13 cellular contexts compared by ENCODE assay signal in genomic region chr10:62106929-62107519, GRCh38.
"Had no signal": no experiment of that assay in that cellular context is flagged by ENCODE, and none has a peak within 500 bp of the region (broad histone marks: within the 10 kb centered on the region; RNA-seq: fewer than 3 reads in every experiment).

No MANE protein-coding gene starts in this region.

- H3K9me3 Mint-ChIP-seq: activated CD4-positive, alpha-beta memory T cell treated with anti-CD3 and anti-CD28 coated beads for 36 hours; effector memory CD8-positive, alpha-beta T cell; nephron progenitor cell; T-helper 1 cell treated with Interleukin-12 subunit alpha and Interleukin-12 subunit beta and Interleukin-4 antibody, amounts not matched to agents 30 μg/mL and 1 μg/mL, for 36 hours had no signal

- H3K36me3 ChIP-seq: brain microvascular endothelial cell, gastroesophageal sphincter, left ventricle myocardium inferior, sigmoid colon, thyroid gland, uterus had no signal

- H3K27me3 ChIP-seq: brain microvascular endothelial cell, gastroesophageal sphincter, sigmoid colon, thyroid gland, uterus had no signal

- DNase-seq: activated CD4-positive, alpha-beta memory T cell treated with anti-CD3 and anti-CD28 coated beads for 36 hours; activated naive CD4-positive, alpha-beta T cell treated with anti-CD3 and anti-CD28 coated beads, Interleukin-2, amount 50 U/mL, for 16 hours; brain microvascular endothelial cell; effector memory CD8-positive, alpha-beta T cell; left ventricle myocardium inferior; mesenchymal stem cell; nephron progenitor cell; sigmoid colon; stimulated activated CD4-positive, alpha-beta T cell treated with anti-CD3 and anti-CD28 coated beads, Interleukin-2, amount 100 ng/mL, for 48 hours; thyroid gland; uterus had no signal

- H3K9me3 ChIP-seq: gastroesophageal sphincter, left ventricle myocardium inferior, sigmoid colon, thyroid gland, uterus had no signal

- H3K4me3 Mint-ChIP-seq: activated CD4-positive, alpha-beta memory T cell treated with anti-CD3 and anti-CD28 coated beads for 36 hours; effector memory CD8-positive, alpha-beta T cell; nephron progenitor cell; T-helper 1 cell treated with Interleukin-12 subunit alpha and Interleukin-12 subunit beta and Interleukin-4 antibody, amounts not matched to agents 30 μg/mL and 1 μg/mL, for 36 hours had no signal

- H3K4me1 ChIP-seq: gastroesophageal sphincter, thyroid gland, uterus had no signal

- H3K27me3 Mint-ChIP-seq: activated CD4-positive, alpha-beta memory T cell treated with anti-CD3 and anti-CD28 coated beads for 36 hours; effector memory CD8-positive, alpha-beta T cell had no signal

- ATAC-seq: effector memory CD8-positive, alpha-beta T cell; gastroesophageal sphincter had no signal

- H3K36me3 Mint-ChIP-seq: activated CD4-positive, alpha-beta memory T cell treated with anti-CD3 and anti-CD28 coated beads for 36 hours had no signal

- H3K27ac ChIP-seq: brain microvascular endothelial cell, gastroesophageal sphincter, left ventricle myocardium inferior, sigmoid colon, thyroid gland, uterus had no signal

- H3K27ac Mint-ChIP-seq: activated CD4-positive, alpha-beta memory T cell treated with anti-CD3 and anti-CD28 coated beads for 36 hours; effector memory CD8-positive, alpha-beta T cell; nephron progenitor cell; T-helper 1 cell treated with Interleukin-12 subunit alpha and Interleukin-12 subunit beta and Interleukin-4 antibody, amounts not matched to agents 30 μg/mL and 1 μg/mL, for 36 hours had no signal

- H3K4me3 ChIP-seq: gastroesophageal sphincter, left ventricle myocardium inferior, sigmoid colon, thyroid gland, uterus had no signal
